ENCODE assay signal across 22 cellular contexts in genomic region chrX:153595859-153596857, GRCh38. TPM values are rescaled to one million over a fixed set of nuclear protein-coding genes. Genes with fewer than 3 reads are reported as not detected.
DNase-seq lines count a peak whose midpoint lies in the region; ATAC-seq and TF ChIP-seq lines count a peak whose summit lies in the region.
"Had no signal": no experiment of that assay in that cellular context is flagged by ENCODE, and none has a peak within 500 bp of the region (broad histone marks: within the 10 kb centered on the region; RNA-seq: fewer than 3 reads in every experiment).

No MANE protein-coding gene starts in this region.

- H3K9me3 Mint-ChIP-seq in natural killer cell treated with Interleukin-12 subunit alpha and Interleukin-12 subunit beta and Interleukin-15 and Interleukin-18, amount 100 ng/mL, for 72 hours = no peaks in the 10 kb centered on the region
- H3K9me3 Mint-ChIP-seq in natural killer cell (no peaks in the 10 kb centered on the region), naive B cell (peaks cover 0 to 4% (median 0%) of the 10 kb centered on the region in 7 donors), type B pancreatic cell (no peaks in the 10 kb centered on the region)
- H3K9me3 Mint-ChIP-seq: activated T-cell treated with anti-CD3 and anti-CD28 coated beads, Interleukin-2, amount 50 U/mL, for 24 hours; effector memory CD8-positive, alpha-beta T cell had no signal

- DNase-seq in natural killer cell treated with Interleukin-12 subunit alpha and Interleukin-12 subunit beta and Interleukin-15 and Interleukin-18, amount 100 ng/mL, for 72 hours (ENCODE audit: low spot score) = no peak
- no peak for DNase-seq in natural killer cell
- DNase-seq in T-helper 17 cell = no peak
- no peak for DNase-seq in naive B cell
- no peak for DNase-seq in type B pancreatic cell (ENCODE audit: extremely low spot score, unreplicated experiment)
- no peak for DNase-seq in BE2C
- DNase-seq: activated CD4-positive, alpha-beta T cell treated with anti-CD3 and anti-CD28 coated beads for 48 hours; activated naive CD4-positive, alpha-beta T cell; activated T-cell treated with anti-CD3 and anti-CD28 coated beads, Interleukin-2, amount 50 U/mL, for 24 hours; Calu3; colonic mucosa; DND-41; effector memory CD8-positive, alpha-beta T cell; lower lobe of right lung; tibial artery had no signal

- no peak for ATAC-seq in natural killer cell treated with Interleukin-12 subunit alpha and Interleukin-12 subunit beta and Interleukin-15 and Interleukin-18, amount 100 ng/mL, for 72 hours
- no peak for ATAC-seq in natural killer cell
- no peak for ATAC-seq in T-helper 17 cell
- ATAC-seq in naive B cell (ENCODE audit: low read depth in 2 of 2) = peak in 1 of 2 donors; percentile 25
- ATAC-seq in GM19397 (IDR thresholded peaks at IDR 0.05; ENCODE audit: unreplicated experiment) = no peak
- ATAC-seq in HG03460 (IDR thresholded peaks at IDR 0.05; ENCODE audit: unreplicated experiment) = no peak
- ATAC-seq: effector memory CD8-positive, alpha-beta T cell; heart left ventricle; lower lobe of right lung; mucosa of descending colon had no signal

- H3K27me3 Mint-ChIP-seq in natural killer cell treated with Interleukin-12 subunit alpha and Interleukin-12 subunit beta and Interleukin-15 and Interleukin-18, amount 100 ng/mL, for 72 hours = no peaks in the 10 kb centered on the region
- H3K27me3 Mint-ChIP-seq in natural killer cell (ENCODE audit: low read depth in 2 of 2) (no peaks in the 10 kb centered on the region), T-helper 17 cell (no peaks in the 10 kb centered on the region), naive B cell (no peaks in the 10 kb centered on the region), type B pancreatic cell (no peaks in the 10 kb centered on the region)
- H3K27me3 Mint-ChIP-seq: effector memory CD8-positive, alpha-beta T cell; progenitor cell of endocrine pancreas had no signal

- no peaks in the 10 kb centered on the region for H3K4me1 ChIP-seq in BE2C
- H3K4me1 ChIP-seq: colonic mucosa had no signal

- TF ChIP-seq CTCF in natural killer cell (IDR thresholded peaks at IDR 0.05) (no peak), type B pancreatic cell (conservative IDR thresholded peaks at IDR 0.05) (no peak), BE2C (IDR thresholded peaks at IDR 0.05; ENCODE audit: low read depth, low read length) (no peak)

- no peaks in the 10 kb centered on the region for H3K36me3 ChIP-seq in BE2C
- H3K36me3 ChIP-seq: colonic mucosa had no signal

- H3K27ac Mint-ChIP-seq in natural killer cell treated with Interleukin-12 subunit alpha and Interleukin-12 subunit beta and Interleukin-15 and Interleukin-18, amount 100 ng/mL, for 72 hours = no peak overlapping the region
- no peak overlapping the region for H3K27ac Mint-ChIP-seq in natural killer cell
- peak overlapping the region; percentile 32 for H3K27ac Mint-ChIP-seq in T-helper 17 cell
- H3K27ac Mint-ChIP-seq in naive B cell = peak overlapping the region; percentile 35 to 89 (median 74)
- no peak overlapping the region for H3K27ac Mint-ChIP-seq in type B pancreatic cell
- H3K27ac Mint-ChIP-seq: activated T-cell treated with anti-CD3 and anti-CD28 coated beads, Interleukin-2, amount 50 U/mL, for 24 hours; effector memory CD8-positive, alpha-beta T cell; progenitor cell of endocrine pancreas had no signal

- H3K4me3 ChIP-seq in BE2C (ENCODE audit: low read depth, low read length) = no peak overlapping the region
- H3K4me3 ChIP-seq: colonic mucosa, heart left ventricle, lower lobe of right lung, mucosa of descending colon, tibial artery had no signal

- H3K9me3 ChIP-seq in T-helper 17 cell (ENCODE audit: control insufficient read depth, low read length, poor library complexity, severe bottlenecking) (no peaks in the 10 kb centered on the region), BE2C (no peaks in the 10 kb centered on the region)
- H3K9me3 ChIP-seq: colonic mucosa, lower lobe of right lung, mucosa of descending colon had no signal

- H3K27me3 ChIP-seq in BE2C = no peaks in the 10 kb centered on the region
- H3K27me3 ChIP-seq: colonic mucosa, heart left ventricle, tibial artery had no signal

- H3K36me3 Mint-ChIP-seq in natural killer cell treated with Interleukin-12 subunit alpha and Interleukin-12 subunit beta and Interleukin-15 and Interleukin-18, amount 100 ng/mL, for 72 hours = no peaks in the 10 kb centered on the region
- H3K36me3 Mint-ChIP-seq in natural killer cell = no peaks in the 10 kb centered on the region
- H3K36me3 Mint-ChIP-seq in T-helper 17 cell (ENCODE audit: low read depth) = no peaks in the 10 kb centered on the region
- no peaks in the 10 kb centered on the region for H3K36me3 Mint-ChIP-seq in naive B cell
- H3K36me3 Mint-ChIP-seq in type B pancreatic cell = peaks cover 5% of the 10 kb centered on the region

- intact Hi-C loops in natural killer cell (cut with micrococcal nuclease) = no loop called here

- peaks cover 14 to 23% of the 10 kb centered on the region in 2 donors for H3K4me1 Mint-ChIP-seq in natural killer cell treated with Interleukin-12 subunit alpha and Interleukin-12 subunit beta and Interleukin-15 and Interleukin-18, amount 100 ng/mL, for 72 hours (ENCODE audit: low read depth in 2 of 2)
- peaks cover 13 to 38% of the 10 kb centered on the region in 2 donors for H3K4me1 Mint-ChIP-seq in natural killer cell
- H3K4me1 Mint-ChIP-seq in T-helper 17 cell = peaks cover 22% of the 10 kb centered on the region
- peaks cover 39 to 57% (median 40%) of the 10 kb centered on the region in 3 donors for H3K4me1 Mint-ChIP-seq in naive B cell
- H3K4me1 Mint-ChIP-seq in type B pancreatic cell (ENCODE audit: unreplicated experiment) = peaks cover 5% of the 10 kb centered on the region

- H3K4me3 Mint-ChIP-seq in natural killer cell treated with Interleukin-12 subunit alpha and Interleukin-12 subunit beta and Interleukin-15 and Interleukin-18, amount 100 ng/mL, for 72 hours = peak overlapping the region; percentile 27
- H3K4me3 Mint-ChIP-seq in natural killer cell = no peak overlapping the region
- H3K4me3 Mint-ChIP-seq in T-helper 17 cell = peak overlapping the region; percentile 25
- H3K4me3 Mint-ChIP-seq in naive B cell = peak overlapping the region; percentile 35 to 94 (median 88)
- peak overlapping the region; percentile 55 for H3K4me3 Mint-ChIP-seq in type B pancreatic cell

RNA-seq across cellular contexts. Expression of gene CCNQ, which starts 2.8 kb away (rescaled TPM):
- 10 to 100 TPM; 16.4 to 30.7 TPM for total RNA-seq in natural killer cell treated with Interleukin-12 subunit alpha and Interleukin-12 subunit beta and Interleukin-15 and Interleukin-18, amount 100 ng/mL, for 72 hours
- total RNA-seq in natural killer cell (10 to 100 TPM in 2 of 3 donors, 1 to 10 TPM in 1; 9.0 to 17.2 (median 12.5) TPM), T-helper 17 cell (10 to 100 TPM; 14.6 to 19.2 TPM), type B pancreatic cell (ENCODE audit: low replicate concordance) (19.0 and 19.9 TPM in 2 replicates)
- 10 to 100 TPM; 31.9 to 88.0 (median 69.7) TPM for polyA plus RNA-seq in naive B cell (ENCODE audit: low read depth in 6 of 6)
- polyA plus RNA-seq in BE2C (2012; ENCODE audit: insufficient read depth, insufficient read length, low read depth) = 46.3 TPM

RNA-seq across cellular contexts. Expression of gene DUSP9, which starts 50.8 kb away (rescaled TPM):
- total RNA-seq in natural killer cell treated with Interleukin-12 subunit alpha and Interleukin-12 subunit beta and Interleukin-15 and Interleukin-18, amount 100 ng/mL, for 72 hours = not detected
- total RNA-seq in natural killer cell (not detected), T-helper 17 cell (not detected), type B pancreatic cell (ENCODE audit: low replicate concordance) (5.8 and 9.5 TPM in 2 replicates)
- not detected for polyA plus RNA-seq in naive B cell (ENCODE audit: low read depth in 6 of 6)
- 1.4 TPM for polyA plus RNA-seq in BE2C (2012; ENCODE audit: insufficient read depth, insufficient read length, low read depth)
- total RNA-seq: fibroblast of villous mesenchyme; lower lobe of right lung; mucosa of descending colon; T-helper 2 cell treated with Interferon-gamma antibody and Interleukin-4, amounts not matched to agents 100 ng/mL and 5 ng/mL, for 36 hours had no signal

Comparison
In these comparisons a context has a peak if more than half of its experiments do, and no peak if none do; other contexts are left out.
1. H3K27ac Mint-ChIP-seq: peak in T-helper 17 cell (single experiment) and naive B cell (6 of 6); none in natural killer cell treated with Interleukin-12 subunit alpha and Interleukin-12 subunit beta and Interleukin-15 and Interleukin-18, amount 100 ng/mL, for 72 hours (0 of 2), natural killer cell (0 of 2) and type B pancreatic cell (single experiment).